In genomic region chr21:41888749-41889376, GRCh38 we compare ENCODE assay signal across 12 cellular contexts.
"Had no signal": no experiment of that assay in that cellular context is flagged by ENCODE, and none has a peak within 500 bp of the region (broad histone marks: within the 10 kb centered on the region; RNA-seq: fewer than 3 reads in every experiment).

No MANE protein-coding gene starts in this region.

- H3K36me3 ChIP-seq: cardiac muscle cell had no signal

- H3K27me3 ChIP-seq: ascending aorta, cardiac muscle cell, SJSA1 had no signal

- DNase-seq: activated CD4-positive, alpha-beta T cell treated with anti-CD3 and anti-CD28 coated beads for 1 hour; activated CD4-positive, alpha-beta T cell treated with anti-CD3 and anti-CD28 coated beads, Interleukin-2, amount 50 U/mL, for 48 hours; activated gamma-delta T cell; activated naive CD8-positive, alpha-beta T cell treated with anti-CD3 and anti-CD28 coated beads for 36 hours; activated T-cell treated with anti-CD3 and anti-CD28 coated beads, Interleukin-2, amount 50 U/mL, for 4 hours; psoas muscle; T-helper 9 cell; trophoblast cell had no signal

- H3K4me1 ChIP-seq: ascending aorta, psoas muscle, SJSA1 had no signal

- H3K4me3 ChIP-seq: ascending aorta, cardiac muscle cell, psoas muscle, SJSA1 had no signal

- ATAC-seq: activated T-cell treated with anti-CD3 and anti-CD28 coated beads, Interleukin-2, amount 50 U/mL, for 4 hours; left lobe of liver had no signal

- H3K9me3 ChIP-seq: ascending aorta, psoas muscle, SJSA1 had no signal
